10 cellular contexts compared by ENCODE assay signal in the genomic region with DNA sequence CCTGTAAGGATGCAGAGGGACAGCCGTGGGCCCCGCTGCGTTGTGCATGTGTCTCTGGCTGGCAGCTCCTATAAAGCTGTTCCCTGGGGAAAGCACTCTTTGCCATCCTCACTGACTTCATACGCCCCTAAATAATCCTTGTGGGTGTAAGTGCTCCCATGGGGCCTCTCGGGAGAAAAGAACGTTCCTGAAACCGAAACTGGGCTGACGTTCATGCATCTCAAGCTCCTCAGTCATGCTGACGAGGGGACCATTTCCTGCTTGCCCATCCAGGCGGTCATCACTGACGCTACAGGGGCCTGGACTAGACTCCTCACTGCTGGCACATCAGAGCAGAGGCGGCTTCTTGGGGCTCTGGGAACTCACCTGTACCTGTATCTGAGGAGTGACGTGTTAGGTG.
A peak's percentile ranks its signal among the peaks of the same experiment; 100 is the strongest.
DNase-seq lines count a peak whose midpoint lies in the region; ATAC-seq, FAIRE-seq and TF ChIP-seq lines count a peak whose summit lies in the region.
"Had no signal": no experiment of that assay in that cellular context is flagged by ENCODE, and none has a peak within 500 bp of the region (broad histone marks: within the 10 kb centered on the region; RNA-seq: fewer than 3 reads in every experiment).

No MANE protein-coding gene starts in this region.

- peak; percentile 87 for ATAC-seq in GM19438 (IDR thresholded peaks at IDR 0.05; ENCODE audit: low read depth, unreplicated experiment)
- peak; percentile 89 for ATAC-seq in HG03066 (IDR thresholded peaks at IDR 0.05; ENCODE audit: low read depth, unreplicated experiment)
- ATAC-seq in K562 = peak; percentile 19; the same call in 1 of the 3 replicates

- H3K9me1 ChIP-seq in K562 (ENCODE audit: control insufficient read depth, insufficient read depth, low read length) = no peaks in the 10 kb centered on the region

- TF ChIP-seq EP300 in K562 (IDR thresholded peaks at IDR 0.05; ENCODE audit: low read length) = no peak

- H3K4me1 ChIP-seq in K562 (replicated peaks in 1 of 2; ENCODE audit: control insufficient read depth in 2 of 2, insufficient read depth in 2 of 2, low read length in 2 of 2) = no peaks in the 10 kb centered on the region; a peak in 1 of 5 replicates
- H3K4me1 ChIP-seq in esophagus squamous epithelium = peaks cover 8 to 26% (median 8%) of the 10 kb centered on the region in 3 donors
- H3K4me1 ChIP-seq in HAP-1 = no peaks in the 10 kb centered on the region

- CTCF ChIA-PET in K562 (lab: Yijun Ruan, JAX; ENCODE audit: low intra/inter-chr PET ratio) = no interaction called here

- H3K79me2 ChIP-seq in K562 (ENCODE audit: control insufficient read depth, insufficient read depth, low read length) = no peaks in the 10 kb centered on the region

- TF ChIP-seq CTCF in GM12864 (IDR thresholded peaks at IDR 0.05; ENCODE audit: low read depth, low read length, missing control alignments) (no peak), K562 (IDR thresholded peaks at IDR 0.05 in 2 of 3, conservative IDR thresholded peaks at IDR 0.05 in 1 of 3; ENCODE audit: insufficient read depth in 2 of 3, low read depth in 1 of 3, low read length in 3 of 3) (no peak), esophagus squamous epithelium (IDR thresholded peaks at IDR 0.05) (no peak), dorsolateral prefrontal cortex (IDR thresholded peaks at IDR 0.05 in 54 of 56, conservative IDR thresholded peaks at IDR 0.05 in 2 of 56; ENCODE audit: low read depth in 1 of 56, partially characterized antibody in 56 of 56) (no peak)

- H4K20me1 ChIP-seq in K562 (replicated peaks; ENCODE audit: control insufficient read depth, insufficient read depth, low read length) = no peaks in the 10 kb centered on the region

- intact Hi-C loops in K562 (cut with micrococcal nuclease) (loop anchor here (5.0 to 10.0 kb wide), 3 partner anchors 194 to 1534 kb away; no protein-coding TSS in a partner anchor), esophagus squamous epithelium (cut with DNase I) (loop anchor here (5.0 kb wide), 1 partner anchor 1299 kb away; no protein-coding TSS in a partner anchor), dorsolateral prefrontal cortex (cut with DNase I) (loop anchor here (5.0 to 10.0 kb wide), 4 partner anchors 89 to 1427 kb away; no protein-coding TSS in a partner anchor)

- H3K4me3 ChIP-seq in GM12864 (ENCODE audit: low read depth, low read length) (peak overlapping the region; percentile 29), K562 (no peak overlapping the region), esophagus squamous epithelium (no peak overlapping the region), dorsolateral prefrontal cortex (no peak overlapping the region), HAP-1 (no peak overlapping the region)

- no peak for FAIRE-seq in K562 (lab: Jason Lieb, UNC)
- FAIRE-seq: bronchial epithelial cell had no signal

- TF ChIP-seq RAD21 in K562 (CRISPR knock-in tag; conservative IDR thresholded peaks at IDR 0.05 in 1 of 2, IDR thresholded peaks at IDR 0.05 in 1 of 2) = no peak

- H2AFZ ChIP-seq in K562 (ENCODE audit: low read depth, low read length) = peak overlapping the region; percentile 18; the same call in 1 of the 2 replicates

- POLR2A ChIA-PET in K562 (lab: Yijun Ruan, JAX) = interaction anchor here (0.6 to 1.4 kb wide), 8 partner anchors 11 to 1401 kb away, joined by 3 to 5 read pairs (median 3); no protein-coding TSS in a partner anchor

- H3K27ac ChIP-seq in K562 (ENCODE audit: extremely low read depth, low read depth, low read length) (no peak overlapping the region), esophagus squamous epithelium (no peak overlapping the region), dorsolateral prefrontal cortex (no peak overlapping the region)

- DNase-seq in GM12864 (ENCODE audit: low read depth) (peak; percentile 44), K562 (ENCODE audit: extremely low read depth in 1 of 4, low spot score in 3 of 4) (no peak), esophagus squamous epithelium (lab: John Stamatoyannopoulos, UW) (no peak), Ammon's horn (ENCODE audit: low spot score) (no peak), dorsolateral prefrontal cortex (no peak), HAP-1 (ENCODE audit: low spot score in 2 of 2) (no peak)
- DNase-seq: NCI-H187 treated with DMSO at 0.1 percent for 48 hours had no signal

- TF ChIP-seq POLR2A in K562 (conservative IDR thresholded peaks at IDR 0.05) (no peak), esophagus squamous epithelium (IDR thresholded peaks at IDR 0.05) (no peak)

- WGBS in K562 (ENCODE audit: insufficient coverage, low coverage, missing lambda C conversion rate) = 5% methylated on average over 13 of the region's 13 CpGs
- 71 to 91% methylated on average over 6 to 13 of the region's 13 CpGs for WGBS in esophagus squamous epithelium, 2 donors

- no TSS peak for BruUV-seq in K562 (replicated peaks; lab: Mats Ljungman, UMichigan)

- in situ Hi-C loops in K562 (cut with MboI) (loop anchor here (10.0 kb wide), 1 partner anchor 1297 kb away; no protein-coding TSS in a partner anchor), HAP-1 (cut with MboI; ENCODE audit: low sequenced_read_pairs) (loop anchor here (10.0 kb wide), 1 partner anchor 1297 kb away; no protein-coding TSS in a partner anchor)

- H3K27me3 ChIP-seq in K562 (ENCODE audit: control insufficient read depth in 2 of 2, insufficient read depth in 2 of 2, low read length in 2 of 2) = peaks cover 27 to 45% of the 10 kb centered on the region in 2 experiments
- H3K27me3 ChIP-seq in esophagus squamous epithelium = no peaks in the 10 kb centered on the region
- peaks cover 0 to 10% (median 0%) of the 10 kb centered on the region in 45 donors for H3K27me3 ChIP-seq in dorsolateral prefrontal cortex
- no peaks in the 10 kb centered on the region for H3K27me3 ChIP-seq in HAP-1 (ENCODE audit: low read depth)

- H3K9ac ChIP-seq in K562 (ENCODE audit: insufficient read depth in 1 of 2, low read depth in 2 of 2, low read length in 2 of 2) = no peak overlapping the region

- H3K36me3 ChIP-seq in K562 (ENCODE audit: control insufficient read depth, insufficient read depth, low read length) (no peaks in the 10 kb centered on the region), esophagus squamous epithelium (no peaks in the 10 kb centered on the region), HAP-1 (replicated peaks) (no peaks in the 10 kb centered on the region)

- H3K4me2 ChIP-seq in K562 (ENCODE audit: insufficient read depth, low read length) = peak overlapping the region; percentile 22

- H3K9me3 ChIP-seq in K562 (replicated peaks; ENCODE audit: control insufficient read depth, insufficient read depth, low read depth, low read length) (no peaks in the 10 kb centered on the region), esophagus squamous epithelium (no peaks in the 10 kb centered on the region), HAP-1 (no peaks in the 10 kb centered on the region)

TF ChIP-seq in K562, 482 proteins besides CTCF, POLR2A, EP300 and RAD21:
- TF ChIP-seq NCOA6 (IDR thresholded peaks at IDR 0.05) (no peak), SLC30A9 (CRISPR knock-in tag; IDR thresholded peaks at IDR 0.05) (no peak), CBX3 (IDR thresholded peaks at IDR 0.05; ENCODE audit: borderline replicate concordance in 1 of 2, low read length in 2 of 2) (no peak), POLR2AphosphoS5 (IDR thresholded peaks at IDR 0.05; ENCODE audit: control insufficient read depth, insufficient read depth, low read depth, low read length) (no peak), ZNF311 (CRISPR knock-in tag; IDR thresholded peaks at IDR 0.05) (no peak), POLR2B (IDR thresholded peaks at IDR 0.05; ENCODE audit: low read depth, partially characterized antibody) (no peak), ZBTB8A (IDR thresholded peaks at IDR 0.05; ENCODE audit: partially characterized antibody) (no peak), TARDBP (IDR thresholded peaks at IDR 0.05) (no peak)
- TF ChIP-seq, protein P1, sequence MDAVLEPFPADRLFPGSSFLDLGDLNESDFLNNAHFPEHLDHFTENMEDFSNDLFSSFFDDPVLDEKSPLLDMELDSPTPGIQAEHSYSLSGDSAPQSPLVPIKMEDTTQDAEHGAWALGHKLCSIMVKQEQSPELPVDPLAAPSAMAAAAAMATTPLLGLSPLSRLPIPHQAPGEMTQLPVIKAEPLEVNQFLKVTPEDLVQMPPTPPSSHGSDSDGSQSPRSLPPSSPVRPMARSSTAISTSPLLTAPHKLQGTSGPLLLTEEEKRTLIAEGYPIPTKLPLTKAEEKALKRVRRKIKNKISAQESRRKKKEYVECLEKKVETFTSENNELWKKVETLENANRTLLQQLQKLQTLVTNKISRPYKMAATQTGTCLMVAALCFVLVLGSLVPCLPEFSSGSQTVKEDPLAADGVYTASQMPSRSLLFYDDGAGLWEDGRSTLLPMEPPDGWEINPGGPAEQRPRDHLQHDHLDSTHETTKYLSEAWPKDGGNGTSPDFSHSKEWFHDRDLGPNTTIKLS (IDR thresholded peaks at IDR 0.05; ENCODE audit: borderline replicate concordance, low read depth) = no peak

Comparison
In these comparisons a context has a peak if more than half of its experiments do, and no peak if none do; other contexts are left out.
1. ATAC-seq: peak in every context shown above with its lines; median percentile 89 in HG03066; 87 in GM19438; 19 in K562.